In the genomic region with DNA sequence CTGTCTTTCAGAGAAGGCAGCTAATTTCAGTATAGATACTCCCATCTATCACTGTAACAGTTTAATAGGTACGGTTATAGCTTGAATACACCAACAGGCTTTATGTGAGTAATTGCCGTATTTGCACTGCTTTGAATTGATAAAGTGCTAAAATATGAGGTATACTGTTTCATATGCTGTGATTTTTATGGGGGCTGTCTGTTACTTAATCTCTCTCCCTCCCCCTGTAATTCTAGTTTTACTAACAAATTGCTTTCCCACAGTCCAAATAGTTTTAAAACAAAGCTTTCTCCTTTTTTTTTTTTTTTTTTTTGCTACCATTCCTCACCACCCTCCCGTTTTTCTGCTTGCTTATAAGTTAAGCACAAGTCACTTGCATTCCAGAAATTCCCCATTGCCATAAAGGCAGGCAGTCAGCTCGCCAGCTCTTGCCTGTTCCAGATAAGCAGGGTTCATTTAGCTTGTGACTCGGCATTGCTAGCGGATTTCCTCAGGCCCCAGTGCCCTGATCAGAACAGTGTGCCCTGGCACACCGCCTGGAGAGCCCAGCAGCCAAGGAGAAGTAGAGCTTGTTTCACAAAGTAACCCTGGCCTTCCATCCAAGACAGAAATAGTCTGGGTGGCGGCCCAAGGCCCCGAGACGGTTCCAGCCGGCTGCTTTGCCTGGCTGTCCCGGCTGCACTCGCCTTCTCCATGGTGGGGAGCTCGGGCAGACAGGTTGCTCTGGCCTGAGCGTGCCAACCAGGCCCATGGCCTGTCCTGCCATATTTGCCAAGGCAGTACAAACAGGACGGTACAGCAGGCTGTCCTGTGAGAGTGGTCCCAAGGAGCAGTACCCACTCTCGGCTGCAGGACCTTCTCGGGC, we compare ENCODE assay signal across 8 cellular contexts. TPM values are rescaled to one million over a fixed set of nuclear protein-coding genes. Genes with fewer than 3 reads are reported as not detected.
A peak's percentile ranks its signal among the peaks of the same experiment; 100 is the strongest.
DNase-seq lines count a peak whose midpoint lies in the region; ATAC-seq and TF ChIP-seq lines count a peak whose summit lies in the region.

No MANE protein-coding gene starts in this region.

- H3K4me1 Mint-ChIP-seq in endodermal cell = peaks cover 50% of the 10 kb centered on the region
- H3K4me1 Mint-ChIP-seq in T-cell = peaks cover 30 to 35% (median 33%) of the 10 kb centered on the region in 3 donors

- H3K4me3 Mint-ChIP-seq in endodermal cell = no peak overlapping the region
- H3K4me3 Mint-ChIP-seq in T-cell = no peak overlapping the region

- peak overlapping the region; percentile 84 for H3K27ac ChIP-seq in endodermal cell (ENCODE audit: low read depth, low read length)
- peak overlapping the region; percentile 74 for H3K27ac ChIP-seq in lower lobe of right lung
- peak overlapping the region; percentile 35 to 92 (median 70) for H3K27ac ChIP-seq in tibial nerve

- H3K27ac Mint-ChIP-seq in endodermal cell (peak overlapping the region; percentile 92), T-cell (no peak overlapping the region)

- peak overlapping the region; percentile 48 for H3K9ac ChIP-seq in endodermal cell (ENCODE audit: extremely low read depth, low read length, poor library complexity, severe bottlenecking)

- TF ChIP-seq EP300 in tibial nerve (IDR thresholded peaks at IDR 0.05) = peak; percentile 54 to 95

- H3K36me3 ChIP-seq in endodermal cell (ENCODE audit: control insufficient read depth, insufficient read depth, low read length) = no peaks in the 10 kb centered on the region
- no peaks in the 10 kb centered on the region for H3K36me3 ChIP-seq in lower lobe of right lung
- H3K36me3 ChIP-seq in tibial nerve = no peaks in the 10 kb centered on the region

- H3K9me3 Mint-ChIP-seq in endodermal cell = no peaks in the 10 kb centered on the region
- no peaks in the 10 kb centered on the region for H3K9me3 Mint-ChIP-seq in T-cell

- H3K36me3 Mint-ChIP-seq in endodermal cell (ENCODE audit: low read depth) = peaks cover 2% of the 10 kb centered on the region
- H3K36me3 Mint-ChIP-seq in T-cell = peaks cover 6% of the 10 kb centered on the region

- intact Hi-C loops in lower lobe of right lung (cut with DNase I) = no loop called here

- CTCF ChIA-PET in T-cell (lab: Charles Lee) = interaction anchor here (0.6 to 1.3 kb wide), 3 partner anchors 11 to 182 kb away, joined by 3 to 7 read pairs (median 5); no protein-coding TSS in a partner anchor

- no peaks in the 10 kb centered on the region for H3K27me3 ChIP-seq in endodermal cell (ENCODE audit: control insufficient read depth, insufficient read depth, low read length, poor library complexity, severe bottlenecking)
- H3K27me3 ChIP-seq in lower lobe of right lung (ENCODE audit: low read depth) = no peaks in the 10 kb centered on the region
- H3K27me3 ChIP-seq in tibial nerve = no peaks in the 10 kb centered on the region

- no peak for TF ChIP-seq POLR2A in tibial nerve (IDR thresholded peaks at IDR 0.05)

- POLR2A ChIA-PET in T-cell (lab: Charles Lee) = interaction anchor here in 1 of 2 donors (0.5 kb wide), 1 partner anchor 136 kb away, joined by 4 read pairs; no protein-coding TSS in a partner anchor

- 69 to 75% methylated on average over 14 to 18 of the region's 18 CpGs for WGBS in endodermal cell (ENCODE audit: insufficient coverage in 1 of 2, insufficient read length in 1 of 2), 2 experiments
- 20 to 24% methylated on average over 12 to 18 of the region's 18 CpGs for WGBS in tibial nerve, 2 donors

- no peaks in the 10 kb centered on the region for H3K9me3 ChIP-seq in endodermal cell (ENCODE audit: control insufficient read depth, low read length)
- no peaks in the 10 kb centered on the region for H3K9me3 ChIP-seq in lower lobe of right lung
- no peaks in the 10 kb centered on the region for H3K9me3 ChIP-seq in tibial nerve

- H3K27me3 Mint-ChIP-seq in endodermal cell (ENCODE audit: insufficient read depth) = peaks cover 1% of the 10 kb centered on the region
- no peaks in the 10 kb centered on the region for H3K27me3 Mint-ChIP-seq in T-cell

- DNase-seq in AG08396 (ENCODE audit: low spot score) (peak; percentile 90), NCI-H69 (lab: John Stamatoyannopoulos, UW) (peak; percentile 89), endodermal cell (peak; percentile 86), lower lobe of right lung (peak; percentile 90), tibial nerve (ENCODE audit: low spot score in 2 of 2) (peak; percentile 90 to 92), Kasumi-1 (lab: John Stamatoyannopoulos, UW) (no peak), T-cell (no peak)

- ATAC-seq in lower lobe of right lung (peak; percentile 92), T-cell (replicated peaks in 1 of 4) (no peak), GM19467 (IDR thresholded peaks at IDR 0.05; ENCODE audit: unreplicated experiment) (no peak)

- H3K4me1 ChIP-seq in endodermal cell (ENCODE audit: control insufficient read depth, insufficient read depth, low read length) = peaks cover 47% of the 10 kb centered on the region
- H3K4me1 ChIP-seq in lower lobe of right lung = peaks cover 45% of the 10 kb centered on the region
- H3K4me1 ChIP-seq in tibial nerve = peaks cover 9 to 91% (median 50%) of the 10 kb centered on the region in 4 donors

- H3K4me3 ChIP-seq in endodermal cell (ENCODE audit: low read length) (peak overlapping the region; percentile 36), lower lobe of right lung (no peak overlapping the region), tibial nerve (peak overlapping the region in 1 of 4 donors; percentile 17)

- TF ChIP-seq CTCF in endodermal cell (conservative IDR thresholded peaks at IDR 0.05) (peak; percentile 15), lower lobe of right lung (IDR thresholded peaks at IDR 0.05) (no peak), tibial nerve (IDR thresholded peaks at IDR 0.05) (no peak)

RNA-seq across cellular contexts. Expression of a gene that starts 43.5 kb away (rescaled TPM):
- total RNA-seq in endodermal cell (1 to 10 TPM; 6.9 to 8.7 TPM), lower lobe of right lung (1.8 TPM), tibial nerve (under 1 TPM in 2 of 4 donors, not detected in 2; 0.39 to 0.42 TPM), T-cell (1 to 10 TPM in 1 of 5 donors, under 1 TPM in 3, not detected in 1; 0.36 to 1.1 (median 0.59) TPM)
- polyA plus RNA-seq in endodermal cell (2013, experiment 1 of 2) = 3.6 TPM
- 5.1 TPM for polyA plus RNA-seq in endodermal cell (2013, experiment 2 of 2)

Comparison
In these comparisons a context has a peak if more than half of its experiments do, and no peak if none do; other contexts are left out.
1. DNase-seq: peak in AG08396 (single experiment), NCI-H69 (single experiment), endodermal cell (single experiment), lower lobe of right lung (single experiment) and tibial nerve (2 of 2); none in Kasumi-1 (0 of 2) and T-cell (0 of 34).
2. ATAC-seq: peak in lower lobe of right lung (2 of 2); none in T-cell (0 of 4) and GM19467 (single experiment).
3. Peak in every context shown above with its lines, with median percentiles within 50 percentile points of each other: H3K27ac ChIP-seq.